ENCODE assay signal across 8 cellular contexts in the genomic region with DNA sequence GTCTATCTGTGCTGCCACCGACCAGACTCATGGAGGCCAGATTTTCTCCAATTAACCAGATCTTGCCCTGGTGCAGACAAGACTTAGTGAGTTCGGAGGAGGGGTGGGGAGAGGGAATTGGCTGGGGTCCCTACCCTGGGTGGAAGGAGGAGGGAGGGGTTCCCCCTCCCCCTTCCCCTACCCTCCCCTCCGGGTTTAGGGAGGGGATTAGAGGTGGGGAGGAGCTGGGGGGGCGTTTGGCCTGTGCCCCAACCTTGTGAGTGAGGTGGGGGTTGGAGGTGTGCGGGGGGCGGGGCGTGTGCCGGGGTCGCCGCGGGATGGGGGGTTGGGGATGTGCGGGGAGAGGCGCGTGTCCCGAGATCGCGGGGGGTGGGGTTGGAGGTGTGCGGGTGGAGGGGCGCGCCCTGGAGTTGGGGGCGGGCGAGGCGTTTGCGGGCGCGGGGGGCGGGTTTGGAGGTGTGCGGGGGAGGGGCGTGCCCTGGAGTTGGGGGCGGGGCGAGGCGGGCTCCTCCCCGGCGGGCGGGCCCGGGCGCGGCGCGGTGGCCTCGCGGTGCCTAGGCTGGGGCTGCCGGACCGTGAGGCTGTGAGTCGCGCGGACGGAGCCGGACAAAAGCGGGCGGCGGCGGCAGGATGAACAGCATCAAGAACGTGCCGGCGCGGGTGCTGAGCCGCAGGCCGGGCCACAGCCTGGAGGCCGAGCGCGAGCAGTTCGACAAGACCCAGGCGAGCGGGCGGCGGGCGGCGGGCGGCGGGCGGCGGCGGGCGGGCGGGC. TPM values are rescaled to one million over a fixed set of nuclear protein-coding genes. Genes with fewer than 3 reads are reported as not detected.
DNase-seq lines count a peak whose midpoint lies in the region; ATAC-seq, FAIRE-seq and TF ChIP-seq lines count a peak whose summit lies in the region.

A gene with protein sequence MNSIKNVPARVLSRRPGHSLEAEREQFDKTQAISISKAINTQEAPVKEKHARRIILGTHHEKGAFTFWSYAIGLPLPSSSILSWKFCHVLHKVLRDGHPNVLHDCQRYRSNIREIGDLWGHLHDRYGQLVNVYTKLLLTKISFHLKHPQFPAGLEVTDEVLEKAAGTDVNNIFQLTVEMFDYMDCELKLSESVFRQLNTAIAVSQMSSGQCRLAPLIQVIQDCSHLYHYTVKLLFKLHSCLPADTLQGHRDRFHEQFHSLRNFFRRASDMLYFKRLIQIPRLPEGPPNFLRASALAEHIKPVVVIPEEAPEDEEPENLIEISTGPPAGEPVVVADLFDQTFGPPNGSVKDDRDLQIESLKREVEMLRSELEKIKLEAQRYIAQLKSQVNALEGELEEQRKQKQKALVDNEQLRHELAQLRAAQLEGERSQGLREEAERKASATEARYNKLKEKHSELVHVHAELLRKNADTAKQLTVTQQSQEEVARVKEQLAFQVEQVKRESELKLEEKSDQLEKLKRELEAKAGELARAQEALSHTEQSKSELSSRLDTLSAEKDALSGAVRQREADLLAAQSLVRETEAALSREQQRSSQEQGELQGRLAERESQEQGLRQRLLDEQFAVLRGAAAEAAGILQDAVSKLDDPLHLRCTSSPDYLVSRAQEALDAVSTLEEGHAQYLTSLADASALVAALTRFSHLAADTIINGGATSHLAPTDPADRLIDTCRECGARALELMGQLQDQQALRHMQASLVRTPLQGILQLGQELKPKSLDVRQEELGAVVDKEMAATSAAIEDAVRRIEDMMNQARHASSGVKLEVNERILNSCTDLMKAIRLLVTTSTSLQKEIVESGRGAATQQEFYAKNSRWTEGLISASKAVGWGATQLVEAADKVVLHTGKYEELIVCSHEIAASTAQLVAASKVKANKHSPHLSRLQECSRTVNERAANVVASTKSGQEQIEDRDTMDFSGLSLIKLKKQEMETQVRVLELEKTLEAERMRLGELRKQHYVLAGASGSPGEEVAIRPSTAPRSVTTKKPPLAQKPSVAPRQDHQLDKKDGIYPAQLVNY (plus strand): TSS at position 537 of the 772 bp plus-strand sequence. CDS start 94 bp downstream, at position 631.

- H3K27me3 ChIP-seq in PC-3 (ENCODE audit: low read length) (no peaks in the 10 kb centered on the region), ovary (no peaks in the 10 kb centered on the region), transverse colon (no peaks in the 10 kb centered on the region)

- H3K4me1 ChIP-seq in PC-3 (ENCODE audit: insufficient read depth, low read length) (peaks cover 38% of the 10 kb centered on the region), ovary (ENCODE audit: insufficient read depth) (no peaks in the 10 kb centered on the region), transverse colon (peaks cover 0 to 51% (median 42%) of the 10 kb centered on the region in 4 donors)

- ATAC-seq in GM21381 (IDR thresholded peaks at IDR 0.05; ENCODE audit: unreplicated experiment) (peak; percentile 38), PC-3 (peak; percentile 12)

- TF ChIP-seq CTCF in PC-3 (conservative IDR thresholded peaks at IDR 0.05; ENCODE audit: low read depth, low read length), result no peak
- no peak for TF ChIP-seq CTCF in ovary (IDR thresholded peaks at IDR 0.05)
- no peak for TF ChIP-seq CTCF in transverse colon (IDR thresholded peaks at IDR 0.05)

- BruUV-seq in PC-3 (replicated peaks; lab: Mats Ljungman, UMichigan), result no TSS peak

- H3K9me3 ChIP-seq in PC-3 (ENCODE audit: low read length) (no peaks in the 10 kb centered on the region), ovary (no peaks in the 10 kb centered on the region), transverse colon (no peaks in the 10 kb centered on the region)

- 0 to 1% (median 0%) methylated on average over 13 to 74 of the region's 76 CpGs for WGBS in ovary, 3 donors
- 0 to 1% methylated on average over 2 to 20 of the region's 76 CpGs for WGBS in transverse colon (ENCODE audit: low coverage in 1 of 2), 2 donors

- H3K36me3 ChIP-seq in PC-3 (ENCODE audit: low read depth, low read length) (0 out of 2 replicates have a peak, but pooled peaks cover 3% of the 10 kb centered on the region), ovary (no peaks in the 10 kb centered on the region), transverse colon (no peaks in the 10 kb centered on the region)

- no peaks in the 10 kb centered on the region for H4K20me1 ChIP-seq in PC-3 (ENCODE audit: low read length)

- no peaks in the 10 kb centered on the region for H3F3A ChIP-seq in PC-3 (ENCODE audit: low read length, unreplicated experiment)

- no peak for TF ChIP-seq EP300 in ovary (IDR thresholded peaks at IDR 0.05)
- no peak for TF ChIP-seq EP300 in transverse colon (IDR thresholded peaks at IDR 0.05; ENCODE audit: low read depth)

- H2AFZ ChIP-seq in PC-3 (ENCODE audit: low read length), result peak within 1 kb of the TSS; percentile 85

- H3K4me2 ChIP-seq in PC-3 (ENCODE audit: low read length), result peak within 1 kb of the TSS; percentile 100

- peaks cover 43% of the 10 kb centered on the region for H3K79me2 ChIP-seq in PC-3 (ENCODE audit: low read length)

- POLR2A ChIA-PET in PC-3 (lab: Charles Lee; ENCODE audit: unreplicated experiment), result interaction anchor here (0.7 kb wide), 1 partner anchor 10 kb away, joined by 7 read pairs; no protein-coding TSS in a partner anchor

- H3K4me3 ChIP-seq in PC-3 (ENCODE audit: low read length) (peak within 1 kb of the TSS; percentile 80), ovary (peak within 1 kb of the TSS; percentile 75), transverse colon (peak within 1 kb of the TSS; percentile 63 to 90 (median 84))

- CTCF ChIA-PET in PC-3 (lab: Charles Lee), result interaction anchor here (0.5 to 1.1 kb wide), 3 partner anchors 26 to 811 kb away, joined by 3 to 9 read pairs (median 4); no protein-coding TSS in a partner anchor

- in situ Hi-C loops in transverse colon (cut with MboI; ENCODE audit: low pct_ligation_motif_present in 1 of 4, low pct_unique_long_range_greater_than_20kb in 1 of 4, low sequenced_read_pairs in 3 of 4), result no loop called here

- H3K9ac ChIP-seq in PC-3 (ENCODE audit: low read length), result peak within 1 kb of the TSS; percentile 62

- DNase-seq in AG08395 (ENCODE audit: low spot score), result peak; percentile 52
- DNase-seq in PC-3, result peak; percentile 27
- DNase-seq in activated naive CD4-positive, alpha-beta T cell treated with Interleukin-2 at 50 U/mL for 16 hours, result peak; percentile 57
- DNase-seq in glomerular visceral epithelial cell (ENCODE audit: extremely low spot score), result peak; percentile 37
- peak in 3 of 5 donors; percentile 57 to 65 (median 61) for DNase-seq in ovary
- DNase-seq in transverse colon, result peak; percentile 71
- DNase-seq in H54 (ENCODE audit: insufficient read length, low spot score), result no peak

- FAIRE-seq in H54 (lab: Jason Lieb, UNC), result no peak

- no peaks in the 10 kb centered on the region for H3K9me2 ChIP-seq in PC-3 (replicated peaks; ENCODE audit: low read length)

- intact Hi-C loops in PC-3 (cut with micrococcal nuclease), result loop anchor here (2.0 to 10.0 kb wide), 2 partner anchors 42 to 60 kb away; a partner anchor contains a TSS
- intact Hi-C loops in ovary (cut with DNase I), result no loop called here
- intact Hi-C loops in transverse colon (cut with DNase I; ENCODE audit: low total_unique reads), result loop anchor here (1.0 kb wide), 1 partner anchor 23 kb away; no protein-coding TSS in a partner anchor

- TF ChIP-seq POLR2A in ovary (IDR thresholded peaks at IDR 0.05) (no peak), transverse colon (IDR thresholded peaks at IDR 0.05) (no peak), H54 (IDR thresholded peaks at IDR 0.05; ENCODE audit: low read depth, low read length) (no peak)

- H3K27ac ChIP-seq in PC-3 (ENCODE audit: low read length) (peak within 1 kb of the TSS; percentile 33), ovary (peak within 1 kb of the TSS in 1 of 2 donors; percentile 15), transverse colon (peak within 1 kb of the TSS; percentile 88 to 94 (median 93))

RNA-seq across cellular contexts. Expression of the gene that starts here (rescaled TPM):
- total RNA-seq in PC-3 (2014; rRNA removed), result 46.1 and 83.6 TPM in 2 replicates
- total RNA-seq in ovary, result 10 to 100 TPM in 5 of 7 donors, 1 to 10 TPM in 2; 9.0 to 20.2 (median 10.4) TPM
- 10 to 100 TPM in 1 of 2 donors, 1 to 10 TPM in 1; 1.4 to 11.5 TPM for polyA plus RNA-seq in ovary
- total RNA-seq in transverse colon, result 100 to 1,000 TPM in 2 of 4 donors, 10 to 100 TPM in 2; 72.4 to 459 (median 146) TPM

Comparison
In these comparisons a context has a peak if more than half of its experiments do, and no peak if none do; other contexts are left out.
1. intact Hi-C loops: an anchor here in PC-3 (2.0 to 10.0 kb wide) and transverse colon (1.0 kb wide); none called in ovary.